10 cellular contexts compared by ENCODE assay signal in genomic region chr1:183870351-183871077, GRCh38.
DNase-seq lines count a peak whose midpoint lies in the region; ATAC-seq, FAIRE-seq and TF ChIP-seq lines count a peak whose summit lies in the region.
"Had no signal": no experiment of that assay in that cellular context is flagged by ENCODE, and none has a peak within 500 bp of the region (broad histone marks: within the 10 kb centered on the region; RNA-seq: fewer than 3 reads in every experiment).

No MANE protein-coding gene starts in this region.

- WGBS in right cardiac atrium, result 47% methylated on average over 13 of the region's 15 CpGs
- 82% methylated on average over 15 of the region's 15 CpGs for WGBS in smooth muscle cell (ENCODE audit: low lambda C conversion rate)

- peaks cover 3% of the 10 kb centered on the region for H3F3A ChIP-seq in smooth muscle cell (ENCODE audit: low read depth)

- H3K9me3 ChIP-seq in right cardiac atrium (ENCODE audit: control insufficient read depth, low read length) (no peaks in the 10 kb centered on the region), smooth muscle cell (replicated peaks; ENCODE audit: low read depth) (no peaks in the 10 kb centered on the region), HAP-1 (no peaks in the 10 kb centered on the region)

- H3K4me3 ChIP-seq in bronchial epithelial cell (ENCODE audit: low read depth, low read length), result no peak overlapping the region
- no peak overlapping the region for H3K4me3 ChIP-seq in right cardiac atrium (ENCODE audit: low read length)
- no peak overlapping the region for H3K4me3 ChIP-seq in smooth muscle cell
- H3K4me3 ChIP-seq in HAP-1, result no peak overlapping the region

- H3K79me2 ChIP-seq in smooth muscle cell (ENCODE audit: low read depth), result peaks cover 6% of the 10 kb centered on the region

- no peak overlapping the region for H3K4me2 ChIP-seq in smooth muscle cell

- H2AFZ ChIP-seq in smooth muscle cell (ENCODE audit: low read depth), result no peak overlapping the region

- no peak for FAIRE-seq in bronchial epithelial cell (lab: Jason Lieb, UNC)

- H4K20me1 ChIP-seq in smooth muscle cell (ENCODE audit: low read depth), result peaks cover 6% of the 10 kb centered on the region

- H3K27me3 ChIP-seq in bronchial epithelial cell (ENCODE audit: control insufficient read depth, insufficient read depth, low read length) (no peaks in the 10 kb centered on the region), right cardiac atrium (ENCODE audit: control insufficient read depth, insufficient read depth) (no peaks in the 10 kb centered on the region), smooth muscle cell (ENCODE audit: low read depth) (no peaks in the 10 kb centered on the region), HAP-1 (ENCODE audit: low read depth) (no peaks in the 10 kb centered on the region)

- ATAC-seq in GM19023 (IDR thresholded peaks at IDR 0.05; ENCODE audit: unreplicated experiment), result peak; percentile 28
- peak in 1 of 2 donors; percentile 45 for ATAC-seq in right cardiac atrium

- no peak for TF ChIP-seq CTCF in bronchial epithelial cell (IDR thresholded peaks at IDR 0.05; ENCODE audit: insufficient read depth, low read length, severe bottlenecking)
- TF ChIP-seq CTCF in smooth muscle cell (IDR thresholded peaks at IDR 0.05; ENCODE audit: borderline replicate concordance, insufficient read depth, poor library complexity, severe bottlenecking), result no peak

- H3K36me3 ChIP-seq in bronchial epithelial cell (ENCODE audit: control insufficient read depth, insufficient read depth, low read length) (no peaks in the 10 kb centered on the region), smooth muscle cell (ENCODE audit: low read depth) (no peaks in the 10 kb centered on the region), HAP-1 (replicated peaks) (no peaks in the 10 kb centered on the region)

- H3K9ac ChIP-seq in smooth muscle cell (ENCODE audit: low read depth), result no peak overlapping the region

- in situ Hi-C loops in HAP-1 (cut with MboI; ENCODE audit: low sequenced_read_pairs), result no loop called here

- H3K27ac ChIP-seq in right cardiac atrium (ENCODE audit: low read length) (peak overlapping the region; percentile 89), smooth muscle cell (ENCODE audit: low read depth) (peak overlapping the region; percentile 73)

- intact Hi-C loops in right cardiac atrium (cut with DNase I), result loop anchor here in 2 of 4 donors (10.0 kb wide), 2 partner anchors 56 to 66 kb away; partner anchors contain the start of gene RGL1 (in 1 of the 2)

- H3K4me1 ChIP-seq in right cardiac atrium (ENCODE audit: control insufficient read depth, insufficient read depth, low read length) (peaks cover 15% of the 10 kb centered on the region), smooth muscle cell (ENCODE audit: low read depth) (peaks cover 23% of the 10 kb centered on the region), HAP-1 (no peaks in the 10 kb centered on the region; the same call in 1 of the 2 replicates)

- DNase-seq in bronchial epithelial cell (ENCODE audit: low read depth) (peak; percentile 22), right cardiac atrium (peak; percentile 80 to 85 (median 85)), smooth muscle cell (lab: John Stamatoyannopoulos, UW; ENCODE audit: unreplicated experiment) (no peak), NOMO-1 (lab: John Stamatoyannopoulos, UW; ENCODE audit: unreplicated experiment in 2 of 2) (no peak), SK-N-DZ (ENCODE audit: low spot score) (no peak), HAP-1 (ENCODE audit: low spot score in 2 of 2) (no peak)
- DNase-seq in activated CD4-positive, alpha-beta T cell treated with anti-CD3 and anti-CD28 coated beads for 48 hours, result no peak
- DNase-seq: DMS 273 treated with DMSO at 0.1 percent for 48 hours; stimulated activated CD4-positive, alpha-beta T cell treated with anti-CD3 and anti-CD28 coated beads, Interleukin-4, amount 100 ng/mL, for 4 hours had no signal

Comparison
In these comparisons a context has a peak if more than half of its experiments do, and no peak if none do; other contexts are left out.
1. DNase-seq: peak in bronchial epithelial cell (single experiment) and right cardiac atrium (3 of 3); none in smooth muscle cell (single experiment), activated CD4-positive, alpha-beta T cell treated with anti-CD3 and anti-CD28 coated beads for 48 hours (single experiment), NOMO-1 (0 of 2), SK-N-DZ (single experiment) and HAP-1 (0 of 2).